26 cellular contexts compared by ENCODE assay signal in the genomic region with DNA sequence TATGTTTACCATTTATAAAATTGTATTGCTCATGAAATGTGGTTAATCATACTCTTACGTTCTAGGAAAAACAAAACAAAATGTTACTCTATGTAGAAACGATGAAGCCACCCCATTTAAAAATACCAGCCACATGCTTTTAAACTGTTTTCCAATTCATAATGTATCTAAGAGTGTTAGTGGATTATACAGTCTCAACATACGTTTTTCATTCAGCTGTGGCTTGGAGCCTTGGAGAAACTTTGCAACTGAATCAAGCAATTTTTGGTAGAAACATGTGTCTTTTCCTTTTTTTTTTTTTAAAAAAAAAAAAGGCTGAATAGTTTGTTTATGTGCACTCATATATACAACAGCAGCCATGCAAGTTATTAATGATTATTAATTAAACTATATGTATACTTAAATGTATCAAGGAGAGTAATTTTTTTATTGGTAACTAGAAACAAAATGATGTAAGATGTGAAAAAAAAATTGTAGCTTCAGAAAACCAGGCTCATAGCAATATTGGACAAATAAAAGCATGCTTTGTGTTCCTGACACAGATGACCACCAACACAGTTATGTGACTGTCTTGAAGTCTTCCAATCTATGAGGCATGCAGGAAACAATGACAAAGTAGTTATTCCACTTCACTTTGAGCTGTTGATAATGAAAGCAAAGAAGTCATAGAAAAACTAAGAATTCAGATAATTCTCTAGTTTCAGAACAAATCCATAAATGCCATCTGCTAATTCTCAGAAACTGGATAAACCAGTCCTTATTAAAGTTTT.
DNase-seq lines count a peak whose midpoint lies in the region; ATAC-seq, FAIRE-seq and TF ChIP-seq lines count a peak whose summit lies in the region.
"Had no signal": no experiment of that assay in that cellular context is flagged by ENCODE, and none has a peak within 500 bp of the region (broad histone marks: within the 10 kb centered on the region; RNA-seq: fewer than 3 reads in every experiment).

No MANE protein-coding gene starts in this region.

- H4K20me1 ChIP-seq in PC-3 (ENCODE audit: low read length): no peaks in the 10 kb centered on the region

- no peak overlapping the region for H3K9ac ChIP-seq in PC-3 (ENCODE audit: low read length)
- H3K9ac ChIP-seq in kidney (ENCODE audit: low read length in 2 of 2): no peak overlapping the region

- POLR2A ChIA-PET in PC-3 (lab: Charles Lee; ENCODE audit: unreplicated experiment): no interaction called here

- no peaks in the 10 kb centered on the region for H3K9me2 ChIP-seq in PC-3 (replicated peaks; ENCODE audit: low read length)

- H3K4me3 ChIP-seq in PC-3 (ENCODE audit: low read length) (no peak overlapping the region), BE2C (ENCODE audit: low read depth, low read length) (no peak overlapping the region), kidney (ENCODE audit: low read length in 2 of 2) (no peak overlapping the region)
- H3K4me3 ChIP-seq: GM12878, heart right ventricle, lower lobe of right lung, transverse colon had no signal

- TF ChIP-seq CTCF in PC-3 (conservative IDR thresholded peaks at IDR 0.05; ENCODE audit: low read depth, low read length) (no peak), BE2C (IDR thresholded peaks at IDR 0.05; ENCODE audit: low read depth, low read length) (no peak), kidney (IDR thresholded peaks at IDR 0.05; ENCODE audit: borderline replicate concordance, extremely low read depth, insufficient read depth) (no peak)

- H3K9me3 ChIP-seq in PC-3 (ENCODE audit: low read length): no peaks in the 10 kb centered on the region
- H3K9me3 ChIP-seq in BE2C: no peaks in the 10 kb centered on the region
- H3K9me3 ChIP-seq in kidney (ENCODE audit: control insufficient read depth in 1 of 2, low read length in 2 of 2): no peaks in the 10 kb centered on the region
- H3K9me3 ChIP-seq: heart right ventricle, lower lobe of right lung, transverse colon had no signal

- H3K36me3 ChIP-seq in PC-3 (ENCODE audit: low read depth, low read length): no peaks in the 10 kb centered on the region
- H3K36me3 ChIP-seq in BE2C: no peaks in the 10 kb centered on the region
- H3K36me3 ChIP-seq in kidney (ENCODE audit: control insufficient read depth in 1 of 2, insufficient read depth in 2 of 2, low read length in 2 of 2): no peaks in the 10 kb centered on the region
- H3K36me3 ChIP-seq: heart right ventricle, lower lobe of right lung, transverse colon had no signal

- BruUV-seq in PC-3 (replicated peaks; lab: Mats Ljungman, UMichigan): no TSS peak

- no peaks in the 10 kb centered on the region for H3K79me2 ChIP-seq in PC-3 (ENCODE audit: low read length)

- H3F3A ChIP-seq in PC-3 (ENCODE audit: low read length, unreplicated experiment): no peaks in the 10 kb centered on the region

- CTCF ChIA-PET in PC-3 (lab: Charles Lee): no interaction called here

- H3K4me1 ChIP-seq in PC-3 (ENCODE audit: insufficient read depth, low read length) (no peaks in the 10 kb centered on the region), BE2C (no peaks in the 10 kb centered on the region), kidney (ENCODE audit: control insufficient read depth in 1 of 2, insufficient read depth in 1 of 2, low read depth in 1 of 2, low read length in 2 of 2) (no peaks in the 10 kb centered on the region)
- H3K4me1 ChIP-seq: heart right ventricle, lower lobe of right lung, transverse colon had no signal

- H3K27me3 ChIP-seq in PC-3 (ENCODE audit: low read length): no peaks in the 10 kb centered on the region
- no peaks in the 10 kb centered on the region for H3K27me3 ChIP-seq in BE2C
- H3K27me3 ChIP-seq: heart right ventricle, transverse colon had no signal

- DNase-seq in EL: peak; percentile 26
- peak; percentile 12 for DNase-seq in PC-3
- peak; percentile 68 for DNase-seq in fibroblast of peridontal ligament (ENCODE audit: extremely low read depth)
- peak; percentile 7 for DNase-seq in renal cortical epithelial cell (ENCODE audit: low read depth)
- DNase-seq in BE2C: no peak
- DNase-seq in activated T-cell treated with anti-CD3 and anti-CD28 coated beads, Interleukin-2, amount 50 U/mL, for 1 hour: no peak
- no peak for DNase-seq in kidney
- DNase-seq: activated CD4-positive, alpha-beta T cell treated with anti-CD3 and anti-CD28 coated beads for 36 hours; activated T-cell treated with anti-CD3 and anti-CD28 coated beads for 4 hours; Calu3; DND-41; H9; heart right ventricle; kidney glomerular epithelial cell; lower lobe of right lung; NCI-H1436; NCI-H2081; NCI-H345; NCI-H69; SHP77; T-helper 9 cell; transverse colon had no signal

- ATAC-seq in PC-3: no peak; the same call in 1 of the 2 replicates
- ATAC-seq: activated CD4-positive, alpha-beta T cell treated with anti-CD3 and anti-CD28 coated beads for 36 hours; GM12878; heart right ventricle; lower lobe of right lung; stimulated activated memory B cell treated with anti-CD40 and anti-IgM and Interleukin-4, amounts not matched to agents 10 μg/mL and 1 μg/mL and 100 μg/mL, for 72 hours had no signal

- no peak overlapping the region for H3K27ac ChIP-seq in PC-3 (ENCODE audit: low read length)
- no peak overlapping the region for H3K27ac ChIP-seq in kidney (ENCODE audit: low read depth in 2 of 2, low read length in 2 of 2)
- H3K27ac ChIP-seq: heart right ventricle, lower lobe of right lung, transverse colon had no signal

- intact Hi-C loops in PC-3 (cut with micrococcal nuclease): no loop called here
- intact Hi-C loops in kidney (cut with DNase I): no loop called here

- H2AFZ ChIP-seq in PC-3 (ENCODE audit: low read length): no peak overlapping the region

- no peak overlapping the region for H3K4me2 ChIP-seq in PC-3 (ENCODE audit: low read length)

- no peak for FAIRE-seq in kidney (lab: Jason Lieb, UNC)
- FAIRE-seq: bronchial epithelial cell, colon, GM12878 had no signal

Comparison
In these comparisons a context has a peak if more than half of its experiments do, and no peak if none do; other contexts are left out.
1. DNase-seq: peak in EL (single experiment), PC-3 (single experiment), fibroblast of peridontal ligament (single experiment) and renal cortical epithelial cell (single experiment); none in BE2C (single experiment), activated T-cell treated with anti-CD3 and anti-CD28 coated beads, Interleukin-2, amount 50 U/mL, for 1 hour (single experiment) and kidney (single experiment).